ENCODE assay signal across 8 cellular contexts in genomic region chr14:60250318-60251035, GRCh38. TPM values are rescaled to one million over a fixed set of nuclear protein-coding genes. Genes with fewer than 3 reads are reported as not detected.
DNase-seq lines count a peak whose midpoint lies in the region; ATAC-seq, FAIRE-seq and TF ChIP-seq lines count a peak whose summit lies in the region.

No MANE protein-coding gene starts in this region.

- peak overlapping the region; percentile 66 for H3K27ac ChIP-seq in astrocyte (ENCODE audit: low read depth, low read length)
- H3K27ac ChIP-seq in thoracic aorta: peak overlapping the region; percentile 86 to 90

- TF ChIP-seq CTCF in astrocyte (IDR thresholded peaks at IDR 0.05; ENCODE audit: insufficient read depth, low read depth, low read length) (no peak), thoracic aorta (IDR thresholded peaks at IDR 0.05) (no peak)

- H4K20me1 ChIP-seq in astrocyte (ENCODE audit: insufficient read depth, low read length): peaks cover 48% of the 10 kb centered on the region

- peaks cover 11% of the 10 kb centered on the region for H3K4me1 ChIP-seq in astrocyte (ENCODE audit: insufficient read depth, low read length)
- H3K4me1 ChIP-seq in thoracic aorta (ENCODE audit: control insufficient read depth in 1 of 2, low read depth in 2 of 2): peaks cover 25 to 36% of the 10 kb centered on the region in 2 donors

- peak overlapping the region; percentile 66 for H3K4me3 ChIP-seq in Jurkat, Clone E6-1 (ENCODE audit: low read length)
- H3K4me3 ChIP-seq in astrocyte (ENCODE audit: insufficient read depth, low read depth, low read length) (peak overlapping the region; percentile 83), thoracic aorta (peak overlapping the region; percentile 92)

- H3K4me2 ChIP-seq in astrocyte (ENCODE audit: low read length): peak overlapping the region; percentile 96

- no peaks in the 10 kb centered on the region for H3K36me3 Mint-ChIP-seq in astrocyte (ENCODE audit: low read depth, unreplicated experiment)

- peak overlapping the region; percentile 16 for H2AFZ ChIP-seq in astrocyte (ENCODE audit: low read depth, low read length)

- H3K27me3 Mint-ChIP-seq in astrocyte (ENCODE audit: low read depth, unreplicated experiment): no peaks in the 10 kb centered on the region

- H3K9me3 ChIP-seq in astrocyte (ENCODE audit: insufficient read depth, low read depth, low read length) (no peaks in the 10 kb centered on the region), thoracic aorta (no peaks in the 10 kb centered on the region)

- peak; percentile 29 for DNase-seq in EH (ENCODE audit: low read depth)
- DNase-seq in Jurkat, Clone E6-1 (ENCODE audit: low read depth, low spot score): no peak
- peak; percentile 26 for DNase-seq in astrocyte (ENCODE audit: low read depth)
- DNase-seq in left kidney (ENCODE audit: low read depth, low spot score): peak; percentile 85
- no peak for DNase-seq in thoracic aorta (ENCODE audit: low spot score)

- peak; percentile 43 for FAIRE-seq in astrocyte (lab: Jason Lieb, UNC)

- H3K27me3 ChIP-seq in astrocyte (ENCODE audit: insufficient read depth, low read length) (no peaks in the 10 kb centered on the region), thoracic aorta (replicated peaks; ENCODE audit: insufficient read depth) (no peaks in the 10 kb centered on the region)

- peak overlapping the region; percentile 88 for H3K9ac ChIP-seq in astrocyte (ENCODE audit: low read length)

- H3K4me3 Mint-ChIP-seq in astrocyte (ENCODE audit: unreplicated experiment): peak overlapping the region; percentile 89

- H3K9me3 Mint-ChIP-seq in astrocyte (ENCODE audit: unreplicated experiment): peaks cover 2% of the 10 kb centered on the region

- H3K27ac Mint-ChIP-seq in astrocyte (ENCODE audit: unreplicated experiment): peak overlapping the region; percentile 35

- peaks cover 25% of the 10 kb centered on the region for H3K4me1 Mint-ChIP-seq in astrocyte (ENCODE audit: low read depth, unreplicated experiment)

- ATAC-seq in thoracic aorta (ENCODE audit: insufficient number of reproducible peaks, low FRiP score, low read depth) (no peak), GM19455 (IDR thresholded peaks at IDR 0.05; ENCODE audit: unreplicated experiment) (no peak), GM18867 (IDR thresholded peaks at IDR 0.05; ENCODE audit: unreplicated experiment) (no peak), HG02798 (IDR thresholded peaks at IDR 0.05; ENCODE audit: poor library complexity, unreplicated experiment) (no peak)

- H3K36me3 ChIP-seq in astrocyte (ENCODE audit: insufficient read depth, low read length): no peaks in the 10 kb centered on the region
- no peaks in the 10 kb centered on the region for H3K36me3 ChIP-seq in thoracic aorta

- H3K79me2 ChIP-seq in astrocyte (ENCODE audit: insufficient read depth, low read length): peaks cover 54% of the 10 kb centered on the region

RNA-seq across cellular contexts. Expression of gene PPM1A, which starts 1.5 kb away (rescaled TPM):
- 38.7 TPM for polyA plus RNA-seq in Jurkat, Clone E6-1 (2012; ENCODE audit: insufficient read depth, insufficient read length)
- 46.0 and 50.3 TPM in 2 replicates for total RNA-seq in astrocyte
- 10 to 100 TPM; 37.4 to 58.3 TPM for total RNA-seq in thoracic aorta

Comparison
In these comparisons a context has a peak if more than half of its experiments do, and no peak if none do; other contexts are left out.
1. DNase-seq: peak in EH (single experiment), astrocyte (single experiment) and left kidney (single experiment); none in Jurkat, Clone E6-1 (single experiment) and thoracic aorta (single experiment).
2. Peak in every context shown above with its lines, with median percentiles within 50 percentile points of each other: H3K4me3 ChIP-seq.